10 cellular contexts compared by ENCODE assay signal in genomic region chr5:138273834-138274188, GRCh38. TPM values are rescaled to one million over a fixed set of nuclear protein-coding genes. Genes with fewer than 3 reads are reported as not detected.
DNase-seq lines count a peak whose midpoint lies in the region; ATAC-seq, FAIRE-seq and TF ChIP-seq lines count a peak whose summit lies in the region.
"Had no signal": no experiment of that assay in that cellular context is flagged by ENCODE, and none has a peak within 500 bp of the region (broad histone marks: within the 10 kb centered on the region; RNA-seq: fewer than 3 reads in every experiment).

No MANE protein-coding gene starts in this region.

- H3K27me3 Mint-ChIP-seq in activated naive CD4-positive, alpha-beta T cell treated with anti-CD3 and anti-CD28 coated beads for 36 hours (ENCODE audit: low read depth) = peaks cover 20% of the 10 kb centered on the region
- peaks cover 22% of the 10 kb centered on the region for H3K27me3 Mint-ChIP-seq in activated naive CD8-positive, alpha-beta T cell treated with anti-CD3 and anti-CD28 coated beads, Interleukin-2, amount 10 ng/mL, durations not matched to agents 7 days and 5 days
- H3K27me3 Mint-ChIP-seq in stimulated activated naive CD8-positive, alpha-beta T cell treated with anti-CD3 and anti-CD28 coated beads, Interleukin-15, amount 100 ng/mL, for 72 hours = peaks cover 44% of the 10 kb centered on the region

- DNase-seq in activated naive CD4-positive, alpha-beta T cell treated with anti-CD3 and anti-CD28 coated beads for 36 hours = no peak
- DNase-seq in activated naive CD4-positive, alpha-beta T cell (lab: John Stamatoyannopoulos, UW) = no peak
- DNase-seq in activated naive CD8-positive, alpha-beta T cell treated with anti-CD3 and anti-CD28 coated beads, Interleukin-2, amount 10 ng/mL, durations not matched to agents 7 days and 5 days = no peak
- DNase-seq in keratinocyte (ENCODE audit: low read depth, low spot score) = no peak
- DNase-seq in stimulated activated naive CD8-positive, alpha-beta T cell treated with anti-CD3 and anti-CD28 coated beads, Interleukin-15, amount 100 ng/mL, for 72 hours = no peak
- no peak for DNase-seq in D341Med (ENCODE audit: low spot score)
- DNase-seq in GM12892 (ENCODE audit: insufficient read length) = no peak
- DNase-seq: OCI-M1 had no signal

- no peaks in the 10 kb centered on the region for H4K20me1 ChIP-seq in keratinocyte (ENCODE audit: control insufficient read depth, extremely low read depth, insufficient read depth, low read length)

- intact Hi-C loops in activated naive CD4-positive, alpha-beta T cell treated with anti-CD3 and anti-CD28 coated beads for 36 hours (cut with micrococcal nuclease) = no loop called here

- H3K4me1 ChIP-seq in keratinocyte (ENCODE audit: control insufficient read depth, extremely low read depth, insufficient read depth, low read length) = peaks cover 2% of the 10 kb centered on the region

- H3K9me3 ChIP-seq in keratinocyte (ENCODE audit: control insufficient read depth, low read depth, low read length) = no peaks in the 10 kb centered on the region

- H3K4me1 Mint-ChIP-seq in activated naive CD4-positive, alpha-beta T cell treated with anti-CD3 and anti-CD28 coated beads for 36 hours (ENCODE audit: low read depth) = peaks cover 3% of the 10 kb centered on the region
- peaks cover 8% of the 10 kb centered on the region for H3K4me1 Mint-ChIP-seq in activated naive CD8-positive, alpha-beta T cell treated with anti-CD3 and anti-CD28 coated beads, Interleukin-2, amount 10 ng/mL, durations not matched to agents 7 days and 5 days
- H3K4me1 Mint-ChIP-seq in stimulated activated naive CD8-positive, alpha-beta T cell treated with anti-CD3 and anti-CD28 coated beads, Interleukin-15, amount 100 ng/mL, for 72 hours = peaks cover 21% of the 10 kb centered on the region

- no peak for ATAC-seq in activated naive CD8-positive, alpha-beta T cell treated with anti-CD3 and anti-CD28 coated beads, Interleukin-2, amount 10 ng/mL, durations not matched to agents 7 days and 5 days (ENCODE audit: low read depth)
- no peak for ATAC-seq in stimulated activated naive CD8-positive, alpha-beta T cell treated with anti-CD3 and anti-CD28 coated beads, Interleukin-15, amount 100 ng/mL, for 72 hours
- no peak for ATAC-seq in GM18519 (IDR thresholded peaks at IDR 0.05; ENCODE audit: low FRiP score, unreplicated experiment)

- POLR2A ChIA-PET in activated naive CD8-positive, alpha-beta T cell treated with anti-CD3 and anti-CD28 coated beads, Interleukin-2, amount 10 ng/mL, durations not matched to agents 7 days and 5 days (lab: Charles Lee) = no interaction called here

- H3K4me3 ChIP-seq in keratinocyte (ENCODE audit: control insufficient read depth in 2 of 3, extremely low read depth in 1 of 3, insufficient read depth in 2 of 3, low read depth in 1 of 3, low read length in 3 of 3) = peak overlapping the region in 1 of 3 experiments; percentile 33

- CTCF ChIA-PET in activated naive CD4-positive, alpha-beta T cell treated with anti-CD3 and anti-CD28 coated beads for 36 hours (lab: Charles Lee) = no interaction called here

- no peak overlapping the region for H3K9ac ChIP-seq in keratinocyte (ENCODE audit: control insufficient read depth, extremely low read depth, insufficient read depth, low read length)

- no peaks in the 10 kb centered on the region for H3K79me2 ChIP-seq in keratinocyte (ENCODE audit: control insufficient read depth, insufficient read depth, low read length)

- no peaks in the 10 kb centered on the region for H3K36me3 ChIP-seq in keratinocyte (ENCODE audit: control insufficient read depth in 2 of 2, extremely low read depth in 1 of 2, insufficient read depth in 2 of 2, low read length in 2 of 2)

- no peaks in the 10 kb centered on the region for H3K9me3 Mint-ChIP-seq in activated naive CD4-positive, alpha-beta T cell treated with anti-CD3 and anti-CD28 coated beads for 36 hours
- H3K9me3 Mint-ChIP-seq in activated naive CD8-positive, alpha-beta T cell treated with anti-CD3 and anti-CD28 coated beads, Interleukin-2, amount 10 ng/mL, durations not matched to agents 7 days and 5 days = no peaks in the 10 kb centered on the region
- no peaks in the 10 kb centered on the region for H3K9me3 Mint-ChIP-seq in stimulated activated naive CD8-positive, alpha-beta T cell treated with anti-CD3 and anti-CD28 coated beads, Interleukin-15, amount 100 ng/mL, for 72 hours
- H3K9me3 Mint-ChIP-seq: activated CD4-positive, alpha-beta memory T cell treated with anti-CD3 and anti-CD28 coated beads for 36 hours had no signal

- H3K36me3 Mint-ChIP-seq in activated naive CD4-positive, alpha-beta T cell treated with anti-CD3 and anti-CD28 coated beads for 36 hours (ENCODE audit: low read depth) = no peaks in the 10 kb centered on the region
- H3K36me3 Mint-ChIP-seq in activated naive CD8-positive, alpha-beta T cell treated with anti-CD3 and anti-CD28 coated beads, Interleukin-2, amount 10 ng/mL, durations not matched to agents 7 days and 5 days = no peaks in the 10 kb centered on the region
- H3K36me3 Mint-ChIP-seq: activated CD4-positive, alpha-beta memory T cell treated with anti-CD3 and anti-CD28 coated beads for 36 hours had no signal

- H3K27me3 ChIP-seq in keratinocyte (ENCODE audit: control insufficient read depth, extremely low read depth, insufficient read depth, low read length) = peaks cover 24% of the 10 kb centered on the region

- TF ChIP-seq CTCF in keratinocyte (optimal IDR thresholded peaks at IDR 0.05 in 1 of 3, IDR thresholded peaks at IDR 0.05 in 1 of 3, conservative IDR thresholded peaks at IDR 0.05 in 1 of 3; ENCODE audit: extremely low read depth in 1 of 3, insufficient read depth in 2 of 3, low read length in 3 of 3) = no peak

- peak overlapping the region; percentile 36 for H3K4me3 Mint-ChIP-seq in activated naive CD4-positive, alpha-beta T cell treated with anti-CD3 and anti-CD28 coated beads for 36 hours
- H3K4me3 Mint-ChIP-seq in activated naive CD8-positive, alpha-beta T cell treated with anti-CD3 and anti-CD28 coated beads, Interleukin-2, amount 10 ng/mL, durations not matched to agents 7 days and 5 days = peak overlapping the region; percentile 53
- peak overlapping the region; percentile 50 to 74 for H3K4me3 Mint-ChIP-seq in stimulated activated naive CD8-positive, alpha-beta T cell treated with anti-CD3 and anti-CD28 coated beads, Interleukin-15, amount 100 ng/mL, for 72 hours
- H3K4me3 Mint-ChIP-seq: activated CD4-positive, alpha-beta memory T cell treated with anti-CD3 and anti-CD28 coated beads for 36 hours had no signal

- peak overlapping the region; percentile 56 for H3K4me2 ChIP-seq in keratinocyte (ENCODE audit: control insufficient read depth, extremely low read depth, insufficient read depth, low read depth, low read length)

- FAIRE-seq in keratinocyte (lab: Jason Lieb, UNC) (no peak), GM12892 (lab: Jason Lieb, UNC) (no peak)

- dilution Hi-C loops in keratinocyte (cut with MboI; ENCODE audit: extremely low pct_ligation_motif_present, low sequenced_read_pairs) = no loop called here

- H2AFZ ChIP-seq in keratinocyte (ENCODE audit: control insufficient read depth, low read length) = no peak overlapping the region

- no peak overlapping the region for H3K27ac Mint-ChIP-seq in activated naive CD4-positive, alpha-beta T cell treated with anti-CD3 and anti-CD28 coated beads for 36 hours
- H3K27ac Mint-ChIP-seq in activated naive CD8-positive, alpha-beta T cell treated with anti-CD3 and anti-CD28 coated beads, Interleukin-2, amount 10 ng/mL, durations not matched to agents 7 days and 5 days = no peak overlapping the region
- H3K27ac Mint-ChIP-seq in stimulated activated naive CD8-positive, alpha-beta T cell treated with anti-CD3 and anti-CD28 coated beads, Interleukin-15, amount 100 ng/mL, for 72 hours = no peak overlapping the region
- H3K27ac Mint-ChIP-seq: activated CD4-positive, alpha-beta memory T cell treated with anti-CD3 and anti-CD28 coated beads for 36 hours had no signal

- TF ChIP-seq POLR2A in GM12892 (IDR thresholded peaks at IDR 0.05; ENCODE audit: low read depth, low read length) = no peak

- no peak overlapping the region for H3K27ac ChIP-seq in keratinocyte (ENCODE audit: control insufficient read depth, insufficient read depth, low read length)

- H3K9me1 ChIP-seq in keratinocyte (ENCODE audit: control insufficient read depth, extremely low read depth, insufficient read depth, low read length) = no peaks in the 10 kb centered on the region

RNA-seq across cellular contexts. Expression of gene GFRA3, which starts 0.6 kb away (rescaled TPM):
- not detected for total RNA-seq in activated naive CD4-positive, alpha-beta T cell treated with anti-CD3 and anti-CD28 coated beads for 36 hours
- total RNA-seq in activated naive CD8-positive, alpha-beta T cell treated with anti-CD3 and anti-CD28 coated beads, Interleukin-2, amount 10 ng/mL, durations not matched to agents 7 days and 5 days = not detected
- polyA plus RNA-seq in keratinocyte = not detected in 3 replicates
- not detected for polyA plus RNA-seq in keratinocyte (2011; ENCODE audit: low read depth)
- polyA plus RNA-seq in keratinocyte (2011; cell fraction: cytosol; rRNA removed) = not detected in 2 replicates
- not detected in 2 replicates for polyA plus RNA-seq in keratinocyte (2011; cell fraction: nucleus; rRNA removed)
- polyA plus RNA-seq in keratinocyte (2012; ENCODE audit: low replicate concordance) = not detected in 2 replicates
- polyA minus RNA-seq in keratinocyte = not detected in 3 replicates
- not detected for polyA minus RNA-seq in keratinocyte (2011; cell fraction: cytosol; rRNA and poly(A)+ RNA removed)
- not detected in 2 replicates for polyA minus RNA-seq in keratinocyte (2011; cell fraction: nucleus; rRNA and poly(A)+ RNA removed)
- 0.13 TPM for polyA plus RNA-seq in GM12892 (2012; ENCODE audit: missing spikeins)

RNA-seq across cellular contexts. Expression of gene CDC25C, which starts 57.8 kb away (rescaled TPM):
- total RNA-seq in activated naive CD4-positive, alpha-beta T cell treated with anti-CD3 and anti-CD28 coated beads for 36 hours = 10 to 100 TPM; 23.2 to 26.6 TPM
- 10 to 100 TPM; 11.9 to 13.2 TPM for total RNA-seq in activated naive CD8-positive, alpha-beta T cell treated with anti-CD3 and anti-CD28 coated beads, Interleukin-2, amount 10 ng/mL, durations not matched to agents 7 days and 5 days
- 1.4 to 4.7 TPM (median 3.1 TPM) in 3 replicates for polyA plus RNA-seq in keratinocyte
- 0.42 TPM for polyA plus RNA-seq in keratinocyte (2011; ENCODE audit: low read depth)
- 0.94 and 1.1 TPM in 2 replicates for polyA plus RNA-seq in keratinocyte (2011; cell fraction: cytosol; rRNA removed)
- 1.2 and 1.3 TPM in 2 replicates for polyA plus RNA-seq in keratinocyte (2011; cell fraction: nucleus; rRNA removed)
- polyA plus RNA-seq in keratinocyte (2012; ENCODE audit: low replicate concordance) = 0.25 and 1.8 TPM in 2 replicates
- 0.46 to 2.5 TPM (median 2.0 TPM) in 3 replicates for polyA minus RNA-seq in keratinocyte
- not detected for polyA minus RNA-seq in keratinocyte (2011; cell fraction: cytosol; rRNA and poly(A)+ RNA removed)
- polyA minus RNA-seq in keratinocyte (2011; cell fraction: nucleus; rRNA and poly(A)+ RNA removed) = 0.32 and 1.2 TPM in 2 replicates
- polyA plus RNA-seq in GM12892 (2012; ENCODE audit: missing spikeins) = 6.6 TPM
